19 cellular contexts compared by ENCODE assay signal in the genomic region with DNA sequence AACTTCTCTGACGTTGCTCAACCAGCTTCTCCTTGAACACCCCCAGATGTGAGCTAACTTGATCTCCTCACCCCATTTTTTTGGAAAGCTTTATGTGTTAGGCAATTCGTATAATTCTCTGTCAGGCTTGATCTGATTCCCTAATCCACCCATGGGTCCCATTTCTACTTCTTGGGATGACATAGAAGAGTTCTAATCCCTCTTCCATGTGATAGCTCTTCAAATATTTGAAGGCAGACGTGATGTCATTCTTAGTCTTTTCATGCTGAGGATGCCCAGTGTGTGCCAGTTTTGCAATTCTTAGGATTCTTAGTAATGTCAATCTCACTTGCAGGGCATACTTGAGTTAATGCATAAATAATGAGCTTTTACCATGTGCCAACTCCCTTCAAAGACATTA.
DNase-seq lines count a peak whose midpoint lies in the region; ATAC-seq, FAIRE-seq and TF ChIP-seq lines count a peak whose summit lies in the region.
"Had no signal": no experiment of that assay in that cellular context is flagged by ENCODE, and none has a peak within 500 bp of the region (broad histone marks: within the 10 kb centered on the region; RNA-seq: fewer than 3 reads in every experiment).

No MANE protein-coding gene starts in this region.

- no peak overlapping the region for H3K4me2 ChIP-seq in trophoblast cell (ENCODE audit: low read length)
- H3K4me2 ChIP-seq: GM23338, KMS-11 had no signal

- WGBS in trophoblast cell (ENCODE audit: extremely low coverage, insufficient coverage, insufficient read length) = no CpG with 5 or more reads among the region's 3 CpGs

- peaks cover 9% of the 10 kb centered on the region for H3K27me3 Mint-ChIP-seq in glutamatergic neuron (ENCODE audit: unreplicated experiment)
- no peaks in the 10 kb centered on the region for H3K27me3 Mint-ChIP-seq in CD4-positive, alpha-beta memory T cell

- DNase-seq in NCI-H226 = peak; percentile 69
- peak; percentile 53 for DNase-seq in bronchial epithelial cell (ENCODE audit: low read depth)
- no peak for DNase-seq in glutamatergic neuron
- DNase-seq in trophoblast cell = no peak
- DNase-seq in CD4-positive, alpha-beta memory T cell = no peak
- DNase-seq in SK-N-DZ (ENCODE audit: low spot score) = no peak
- no peak for DNase-seq in NCI-H2107 treated with DMSO at 0.1 percent for 48 hours (lab: John Stamatoyannopoulos, UW; ENCODE audit: unreplicated experiment)
- DNase-seq: BE2C; CD4-positive, CD25-positive, alpha-beta regulatory T cell; COR-L47; DND-41; IMR-90; NCI-H2171 treated with DMSO at 0.1 percent for 48 hours; Right ventricle myocardium superior had no signal

- peak overlapping the region; percentile 92 for H4K91ac ChIP-seq in trophoblast cell (ENCODE audit: low read depth, low read length)

- H3K14ac ChIP-seq in trophoblast cell (ENCODE audit: low read length) = peak overlapping the region; percentile 83

- POLR2A ChIA-PET in CD4-positive, alpha-beta memory T cell (lab: Charles Lee; ENCODE audit: partially characterized antibody) = interaction anchor here (0.9 to 3.1 kb wide), 3 partner anchors 140 to 240 kb away, joined by 3 to 15 read pairs (median 5); no protein-coding TSS in a partner anchor

- peaks cover 48% of the 10 kb centered on the region for H3K4me1 Mint-ChIP-seq in glutamatergic neuron (ENCODE audit: low read depth, unreplicated experiment)
- peaks cover 0 to 9% (median 2%) of the 10 kb centered on the region in 4 donors for H3K4me1 Mint-ChIP-seq in CD4-positive, alpha-beta memory T cell

- peak overlapping the region; percentile 79 for H2AK5ac ChIP-seq in trophoblast cell (ENCODE audit: low read length)

- H3K9me3 Mint-ChIP-seq in glutamatergic neuron (ENCODE audit: unreplicated experiment) = peaks cover 17% of the 10 kb centered on the region
- peaks cover 0 to 2% (median 0%) of the 10 kb centered on the region in 8 donors for H3K9me3 Mint-ChIP-seq in CD4-positive, alpha-beta memory T cell
- H3K9me3 Mint-ChIP-seq: CD4-positive, CD25-positive, alpha-beta regulatory T cell had no signal

- ATAC-seq in HG03108 (IDR thresholded peaks at IDR 0.05; ENCODE audit: unreplicated experiment) = no peak
- ATAC-seq: GM12878 had no signal

- H2BK12ac ChIP-seq in trophoblast cell (ENCODE audit: low read length) = peak overlapping the region; percentile 98

- H4K12ac ChIP-seq in trophoblast cell (ENCODE audit: low read depth, low read length) = no peak overlapping the region

- H3K27ac Mint-ChIP-seq in glutamatergic neuron (ENCODE audit: unreplicated experiment) = peak overlapping the region; percentile 15
- no peak overlapping the region for H3K27ac Mint-ChIP-seq in CD4-positive, alpha-beta memory T cell
- H3K27ac Mint-ChIP-seq: GM23338 had no signal

- no peaks in the 10 kb centered on the region for H3K27me3 ChIP-seq in bronchial epithelial cell (ENCODE audit: control insufficient read depth, insufficient read depth, low read length)
- no peaks in the 10 kb centered on the region for H3K27me3 ChIP-seq in trophoblast cell (ENCODE audit: insufficient read depth, low read length)
- no peaks in the 10 kb centered on the region for H3K27me3 ChIP-seq in CD4-positive, alpha-beta memory T cell (ENCODE audit: insufficient read depth, low read length)
- H3K27me3 ChIP-seq: BE2C had no signal

- intact Hi-C loops in CD4-positive, alpha-beta memory T cell (cut with micrococcal nuclease) = loop anchor here (1.0 kb wide), 3 partner anchors 41 to 240 kb away; no protein-coding TSS in a partner anchor

- peaks cover 7 to 9% of the 10 kb centered on the region in 2 experiments for H3K4me1 ChIP-seq in trophoblast cell (ENCODE audit: control insufficient read depth in 1 of 2, insufficient read depth in 2 of 2, low read length in 2 of 2)
- H3K4me1 ChIP-seq in CD4-positive, alpha-beta memory T cell (ENCODE audit: insufficient read depth, low read length) = peaks cover 3% of the 10 kb centered on the region
- H3K4me1 ChIP-seq: BE2C had no signal

- peak overlapping the region; percentile 68 for H2BK5ac ChIP-seq in trophoblast cell (ENCODE audit: low read depth, low read length, poor library complexity)

- no peak for FAIRE-seq in bronchial epithelial cell (lab: Jason Lieb, UNC)
- FAIRE-seq: GM12878 had no signal

- H3K4me3 ChIP-seq in bronchial epithelial cell (ENCODE audit: low read depth, low read length) (no peak overlapping the region), trophoblast cell (ENCODE audit: low read depth, low read length) (no peak overlapping the region)
- H3K4me3 ChIP-seq in CD4-positive, alpha-beta memory T cell (ENCODE audit: low read length in 2 of 2) = no peak overlapping the region
- H3K4me3 ChIP-seq: GM12878, GM23338, HAP-1 had no signal

- H3K79me1 ChIP-seq in trophoblast cell (ENCODE audit: low read length) = peaks cover 29% of the 10 kb centered on the region

- no peak overlapping the region for H3K18ac ChIP-seq in trophoblast cell (ENCODE audit: low read length)

- no peaks in the 10 kb centered on the region for H3K9me3 ChIP-seq in trophoblast cell (ENCODE audit: insufficient read depth, low read depth, low read length)
- no peaks in the 10 kb centered on the region for H3K9me3 ChIP-seq in CD4-positive, alpha-beta memory T cell (ENCODE audit: control insufficient read depth in 1 of 2, low read length in 2 of 2)
- H3K9me3 ChIP-seq: BE2C, HAP-1 had no signal

- H3K79me2 ChIP-seq in trophoblast cell (ENCODE audit: control insufficient read depth, insufficient read depth, low read length, poor library complexity) = peaks cover 2% of the 10 kb centered on the region

- no peak overlapping the region for H3K9ac ChIP-seq in trophoblast cell (ENCODE audit: low read length)
- H3K9ac ChIP-seq: KMS-11 had no signal

- H3K4me3 Mint-ChIP-seq in glutamatergic neuron (ENCODE audit: unreplicated experiment) = no peak overlapping the region
- H3K4me3 Mint-ChIP-seq in CD4-positive, alpha-beta memory T cell = no peak overlapping the region
- H3K4me3 Mint-ChIP-seq: GM23338 had no signal

- H4K8ac ChIP-seq in trophoblast cell (ENCODE audit: low read depth, low read length) = peak overlapping the region; percentile 17

- no peak overlapping the region for H2AFZ ChIP-seq in trophoblast cell (ENCODE audit: insufficient read depth, low read length, poor library complexity)
- H2AFZ ChIP-seq: GM23338 had no signal

- peak overlapping the region; percentile 74 for H2BK120ac ChIP-seq in trophoblast cell (ENCODE audit: insufficient read depth, low read length, poor library complexity)

- TF ChIP-seq CTCF in bronchial epithelial cell (IDR thresholded peaks at IDR 0.05; ENCODE audit: insufficient read depth, low read length, severe bottlenecking) = no peak
- TF ChIP-seq CTCF in glutamatergic neuron (IDR thresholded peaks at IDR 0.05; ENCODE audit: partially characterized antibody, unreplicated experiment) = no peak

- H3K27ac ChIP-seq in trophoblast cell (ENCODE audit: low read depth, low read length) = no peak overlapping the region
- no peak overlapping the region for H3K27ac ChIP-seq in CD4-positive, alpha-beta memory T cell (ENCODE audit: low read depth, low read length)
- H3K27ac ChIP-seq: KMS-11 had no signal

- H3K36me3 ChIP-seq in bronchial epithelial cell (ENCODE audit: control insufficient read depth, insufficient read depth, low read length) (no peaks in the 10 kb centered on the region), trophoblast cell (ENCODE audit: control insufficient read depth in 1 of 2, insufficient read depth in 2 of 2, low read length in 2 of 2) (no peaks in the 10 kb centered on the region)
- H3K36me3 ChIP-seq in CD4-positive, alpha-beta memory T cell (ENCODE audit: insufficient read depth, low read length) = no peaks in the 10 kb centered on the region
- H3K36me3 ChIP-seq: BE2C, HAP-1 had no signal

- CTCF ChIA-PET in CD4-positive, alpha-beta memory T cell (lab: Charles Lee; ENCODE audit: partially characterized antibody) = interaction anchor here (1.1 to 8.8 kb wide), 6 partner anchors 40 to 241 kb away, joined by 3 to 146 read pairs (median 61); no protein-coding TSS in a partner anchor

- H3K36me3 Mint-ChIP-seq in glutamatergic neuron (ENCODE audit: unreplicated experiment) = no peaks in the 10 kb centered on the region
- H3K36me3 Mint-ChIP-seq in CD4-positive, alpha-beta memory T cell = peaks cover 0 to 7% of the 10 kb centered on the region in 2 donors
- H3K36me3 Mint-ChIP-seq: CD4-positive, CD25-positive, alpha-beta regulatory T cell had no signal

- H3K4ac ChIP-seq in trophoblast cell (ENCODE audit: low read depth, low read length) = peak overlapping the region; percentile 24

- no peak overlapping the region for H3K23ac ChIP-seq in trophoblast cell (ENCODE audit: low read length)

Comparison
In these comparisons a context has a peak if more than half of its experiments do, and no peak if none do; other contexts are left out.
1. DNase-seq: peak in NCI-H226 (single experiment) and bronchial epithelial cell (single experiment); none in glutamatergic neuron (single experiment), trophoblast cell (0 of 2), CD4-positive, alpha-beta memory T cell (0 of 5), SK-N-DZ (single experiment) and NCI-H2107 treated with DMSO at 0.1 percent for 48 hours (single experiment).